25 cellular contexts compared by ENCODE assay signal in the genomic region with DNA sequence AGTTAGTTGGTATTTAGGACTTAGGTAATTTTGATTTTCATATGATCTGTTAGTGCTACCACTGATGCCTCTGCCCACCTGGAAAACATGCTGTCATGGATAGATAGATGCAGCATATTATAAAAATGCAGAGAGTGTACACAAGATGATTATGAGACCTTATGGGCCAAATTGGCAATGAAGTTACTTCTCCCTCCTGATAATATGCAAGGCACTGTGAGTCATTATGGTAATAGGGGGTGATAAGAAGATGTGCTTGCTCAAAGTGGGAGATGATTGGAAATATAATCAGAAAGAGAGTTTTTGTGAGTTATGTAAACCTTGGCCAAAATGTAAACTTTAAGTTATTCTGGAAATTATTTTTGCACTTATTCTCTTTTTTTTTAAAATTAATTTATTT. TPM values are rescaled to one million over a fixed set of nuclear protein-coding genes. Genes with fewer than 3 reads are reported as not detected.
"Had no signal": no experiment of that assay in that cellular context is flagged by ENCODE, and none has a peak within 500 bp of the region (broad histone marks: within the 10 kb centered on the region; RNA-seq: fewer than 3 reads in every experiment).

No MANE protein-coding gene starts in this region.

- H3K4me3 ChIP-seq: ascending aorta, breast epithelium, uterus had no signal

- H3K4me3 Mint-ChIP-seq: activated T-helper 1 cell treated with anti-CD3 and anti-CD28 coated beads, Interleukin-12 subunit alpha, Interleukin-12 subunit beta, Interleukin-2, Interleukin-4 antibody, amounts not matched to agents 30 ng/mL and 10 ng/mL and 1 ng/mL, durations not matched to agents 14 hours and 24 hours and 36 hours; central memory CD8-positive, alpha-beta T cell; nephron progenitor cell; stimulated activated effector memory CD8-positive, alpha-beta T cell treated with anti-CD3 and anti-CD28 coated beads, Interleukin-12 subunit alpha, Interleukin-12 subunit beta, amount 100 ng/mL, for 72 hours; T-helper 17 cell had no signal

- H3K4me1 Mint-ChIP-seq: nephron progenitor cell; stimulated activated effector memory CD8-positive, alpha-beta T cell treated with anti-CD3 and anti-CD28 coated beads, Interleukin-12 subunit alpha, Interleukin-12 subunit beta, amount 100 ng/mL, for 72 hours had no signal

- H3K27ac ChIP-seq: ascending aorta, breast epithelium, epithelial cell of prostate, uterus, WERI-Rb-1 had no signal

- H3K4me1 ChIP-seq: ascending aorta, breast epithelium, uterus had no signal

- H3K27me3 ChIP-seq: ascending aorta, breast epithelium, uterus had no signal

- DNase-seq: activated CD4-positive, CD25-positive, alpha-beta regulatory T cell treated with anti-CD3 and anti-CD28 coated beads, Interleukin-2, amount 50 U/mL, for 72 hours; hippocampal formation; left cardiac atrium; nephron progenitor cell; nucleus accumbens; small intestine; stimulated activated CD4-positive, alpha-beta T cell treated with anti-CD3 and anti-CD28 coated beads, Interleukin-2, amount 100 ng/mL, for 24 hours; SW 1271; T-helper 17 cell; trophoblast cell; uterus; WERI-Rb-1 had no signal

- H3K27ac Mint-ChIP-seq: activated T-helper 1 cell treated with anti-CD3 and anti-CD28 coated beads, Interleukin-12 subunit alpha, Interleukin-12 subunit beta, Interleukin-2, Interleukin-4 antibody, amounts not matched to agents 30 ng/mL and 10 ng/mL and 1 ng/mL, durations not matched to agents 14 hours and 24 hours and 36 hours; nephron progenitor cell; stimulated activated effector memory CD8-positive, alpha-beta T cell treated with anti-CD3 and anti-CD28 coated beads, Interleukin-12 subunit alpha, Interleukin-12 subunit beta, amount 100 ng/mL, for 72 hours; T-helper 17 cell had no signal

- H3K9me3 ChIP-seq: ascending aorta, breast epithelium, uterus had no signal

- H3K9me3 Mint-ChIP-seq: activated naive CD4-positive, alpha-beta T cell treated with anti-CD3 and anti-CD28 coated beads, Interleukin-2, amount 50 U/mL, for 72 hours; central memory CD8-positive, alpha-beta T cell; stimulated activated effector memory CD8-positive, alpha-beta T cell treated with anti-CD3 and anti-CD28 coated beads, Interleukin-12 subunit alpha, Interleukin-12 subunit beta, amount 100 ng/mL, for 72 hours had no signal

- FAIRE-seq: colon, frontal cortex, small intestine had no signal

- ATAC-seq: sciatic nerve; stimulated activated effector memory CD8-positive, alpha-beta T cell treated with anti-CD3 and anti-CD28 coated beads, Interleukin-12 subunit alpha, Interleukin-12 subunit beta, amount 100 ng/mL, for 72 hours; T-helper 17 cell had no signal

- H3K27me3 Mint-ChIP-seq: central memory CD8-positive, alpha-beta T cell; T-helper 17 cell had no signal

- H3K36me3 ChIP-seq: ascending aorta, breast epithelium, uterus had no signal

RNA-seq across cellular contexts. Expression of gene RHOH, which starts 56.6 kb away (rescaled TPM):
- total RNA-seq: ascending aorta, fibroblast of lung, myocyte, SK-MEL-5 had no signal
- polyA plus RNA-seq: fibroblast of lung had no signal
